ENCODE assay signal across 36 cellular contexts in the genomic region with DNA sequence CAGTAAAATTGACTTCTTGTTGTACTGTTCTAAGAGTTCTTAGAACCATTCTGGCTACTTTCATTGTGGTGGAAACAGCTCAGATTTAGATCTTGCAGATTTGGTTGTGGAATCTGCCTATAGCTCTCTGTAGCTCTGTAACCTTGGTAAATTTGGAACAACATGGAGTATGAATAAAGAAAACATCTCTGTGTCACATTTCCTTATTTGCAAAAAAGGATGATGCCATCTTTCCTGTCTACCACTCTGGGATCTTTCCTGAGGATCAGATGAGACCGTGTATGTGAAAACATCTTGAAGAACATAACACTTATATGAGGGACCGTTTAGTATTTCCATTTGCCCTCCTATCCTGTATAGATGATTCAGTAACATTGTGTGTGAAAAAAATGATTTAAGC. TPM values are rescaled to one million over a fixed set of nuclear protein-coding genes. Genes with fewer than 3 reads are reported as not detected.
"Had no signal": no experiment of that assay in that cellular context is flagged by ENCODE, and none has a peak within 500 bp of the region (broad histone marks: within the 10 kb centered on the region; RNA-seq: fewer than 3 reads in every experiment).

No MANE protein-coding gene starts in this region.

- H3K4me3 Mint-ChIP-seq: activated B cell treated with CpG ODN at 0.5 μM for 24 hours; activated CD4-positive, alpha-beta memory T cell treated with anti-CD3 and anti-CD28 coated beads for 36 hours; activated CD8-positive, alpha-beta T cell treated with anti-CD3 and anti-CD28 coated beads for 36 hours; activated naive CD4-positive, alpha-beta T cell treated with anti-CD3 and anti-CD28 coated beads for 36 hours; activated naive CD8-positive, alpha-beta T cell treated with anti-CD3 and anti-CD28 coated beads for 36 hours; activated T-cell treated with anti-CD3 and anti-CD28 coated beads, Interleukin-2, amount 50 U/mL, for 4 hours; activated T-cell treated with anti-CD3 and anti-CD28 coated beads, Interleukin-2, amount 50 U/mL, for 72 hours; activated T-helper 1 cell treated with anti-CD3 and anti-CD28 coated beads, Interleukin-12 subunit alpha, Interleukin-12 subunit beta, Interleukin-2, Interleukin-4 antibody, amounts not matched to agents 30 ng/mL and 10 ng/mL and 1 ng/mL, durations not matched to agents 14 hours and 24 hours and 36 hours; activated T-helper 17 cell treated with anti-CD3 and anti-CD28 coated beads, Interleukin-2, amount 50 U/mL, for 72 hours; T-helper 1 cell treated with Interleukin-12 subunit alpha and Interleukin-12 subunit beta and Interleukin-4 antibody, amounts not matched to agents 30 μg/mL and 1 μg/mL, for 36 hours; T-helper 2 cell treated with Interferon-gamma antibody and Interleukin-4, amounts not matched to agents 5 μg/mL and 100 μg/mL, for 36 hours had no signal

- H3K4me1 Mint-ChIP-seq: activated B cell treated with CpG ODN at 0.5 μM for 24 hours; activated naive CD8-positive, alpha-beta T cell treated with anti-CD3 and anti-CD28 coated beads for 36 hours had no signal

- DNase-seq: activated B cell treated with CpG ODN at 0.5 μM for 24 hours; activated CD4-positive, alpha-beta memory T cell treated with anti-CD3 and anti-CD28 coated beads for 36 hours; activated CD4-positive, alpha-beta T cell treated with anti-CD3 and anti-CD28 coated beads for 4 hours; activated CD4-positive, alpha-beta T cell treated with anti-CD3 and anti-CD28 coated beads, Interleukin-2, amount 50 U/mL, for 1 hour; activated CD4-positive, alpha-beta T cell treated with anti-CD3 and anti-CD28 coated beads, Interleukin-2, amount 50 U/mL, for 4 hours; activated CD4-positive, CD25-positive, alpha-beta regulatory T cell treated with anti-CD3 and anti-CD28 coated beads, Interleukin-2, amount 50 U/mL, for 72 hours; activated CD8-positive, alpha-beta memory T cell treated with anti-CD3 and anti-CD28 coated beads, Interleukin-2, amount 50 U/mL, for 4 hours; activated CD8-positive, alpha-beta T cell treated with anti-CD3 and anti-CD28 coated beads for 36 hours; activated effector memory CD4-positive, alpha-beta T cell treated with anti-CD3 and anti-CD28 coated beads, Interleukin-2, amount 50 U/mL, for 16 hours; activated gamma-delta T cell treated with Interleukin-2 at 50 U/mL for 16 hours; activated naive CD4-positive, alpha-beta T cell; activated naive CD4-positive, alpha-beta T cell treated with anti-CD3 and anti-CD28 coated beads for 36 hours; activated naive CD4-positive, alpha-beta T cell treated with anti-CD3 and anti-CD28 coated beads, Interleukin-2, amount 50 U/mL, for 16 hours; activated naive CD8-positive, alpha-beta T cell treated with anti-CD3 and anti-CD28 coated beads for 36 hours; activated T-cell treated with anti-CD3 and anti-CD28 coated beads for 4 hours; activated T-cell treated with anti-CD3 and anti-CD28 coated beads, Interleukin-2, amount 50 U/mL, for 1 hour; activated T-cell treated with anti-CD3 and anti-CD28 coated beads, Interleukin-2, amount 50 U/mL, for 4 hours; activated T-cell treated with anti-CD3 and anti-CD28 coated beads, Interleukin-2, amount 50 U/mL, for 72 hours; adrenal gland; amniotic stem cell; aorta; body of pancreas; brain microvascular endothelial cell; central memory CD4-positive, alpha-beta T cell; SW 1271; T-helper 1 cell; T-helper 2 cell; T-helper 9 cell had no signal

- H3K27me3 Mint-ChIP-seq: activated B cell treated with CpG ODN at 0.5 μM for 24 hours; activated CD4-positive, alpha-beta memory T cell treated with anti-CD3 and anti-CD28 coated beads for 36 hours; activated CD8-positive, alpha-beta T cell treated with anti-CD3 and anti-CD28 coated beads for 36 hours; activated naive CD8-positive, alpha-beta T cell treated with anti-CD3 and anti-CD28 coated beads for 36 hours; activated T-helper 17 cell treated with anti-CD3 and anti-CD28 coated beads, Interleukin-2, amount 50 U/mL, for 72 hours had no signal

- H3K27ac Mint-ChIP-seq: activated B cell treated with CpG ODN at 0.5 μM for 24 hours; activated CD4-positive, alpha-beta memory T cell treated with anti-CD3 and anti-CD28 coated beads for 36 hours; activated CD8-positive, alpha-beta T cell treated with anti-CD3 and anti-CD28 coated beads for 36 hours; activated naive CD4-positive, alpha-beta T cell treated with anti-CD3 and anti-CD28 coated beads for 36 hours; activated naive CD4-positive, alpha-beta T cell treated with anti-CD3 and anti-CD28 coated beads, Interleukin-2, amount 50 U/mL, for 72 hours; activated naive CD8-positive, alpha-beta T cell treated with anti-CD3 and anti-CD28 coated beads for 36 hours; activated T-helper 1 cell treated with anti-CD3 and anti-CD28 coated beads, Interleukin-12 subunit alpha, Interleukin-12 subunit beta, Interleukin-2, Interleukin-4 antibody, amounts not matched to agents 30 ng/mL and 10 ng/mL and 1 ng/mL, durations not matched to agents 14 hours and 24 hours and 36 hours; activated T-helper 17 cell treated with anti-CD3 and anti-CD28 coated beads, Interleukin-2, amount 50 U/mL, for 72 hours; T-helper 2 cell treated with Interferon-gamma antibody and Interleukin-4, amounts not matched to agents 5 μg/mL and 100 μg/mL, for 36 hours had no signal

RNA-seq across cellular contexts. Expression of gene ACRV1, which starts 9.1 kb away (rescaled TPM):
- total RNA-seq: activated B cell treated with CpG ODN at 0.5 μM for 24 hours; activated CD4-positive, alpha-beta memory T cell treated with anti-CD3 and anti-CD28 coated beads for 36 hours; activated CD8-positive, alpha-beta memory T cell treated with anti-CD3 and anti-CD28 coated beads for 36 hours; activated CD8-positive, alpha-beta T cell treated with anti-CD3 and anti-CD28 coated beads for 36 hours; activated naive CD4-positive, alpha-beta T cell treated with anti-CD3 and anti-CD28 coated beads for 36 hours; activated naive CD4-positive, alpha-beta T cell treated with anti-CD3 and anti-CD28 coated beads, Interleukin-2, amount 50 U/mL, for 72 hours; activated naive CD8-positive, alpha-beta T cell treated with anti-CD3 and anti-CD28 coated beads for 36 hours; activated T-cell treated with anti-CD3 and anti-CD28 coated beads, Interleukin-2, amount 50 U/mL, for 4 hours; activated T-helper 1 cell treated with anti-CD3 and anti-CD28 coated beads, Interleukin-12 subunit alpha, Interleukin-12 subunit beta, Interleukin-2, Interleukin-4 antibody, amounts not matched to agents 30 ng/mL and 10 ng/mL and 1 ng/mL, durations not matched to agents 14 hours and 24 hours and 36 hours; activated T-helper 17 cell treated with anti-CD3 and anti-CD28 coated beads, Interleukin-2, amount 50 U/mL, for 72 hours; adrenal gland; aorta; astrocyte; body of pancreas; cardiac septum had no signal
